In the genomic region with DNA sequence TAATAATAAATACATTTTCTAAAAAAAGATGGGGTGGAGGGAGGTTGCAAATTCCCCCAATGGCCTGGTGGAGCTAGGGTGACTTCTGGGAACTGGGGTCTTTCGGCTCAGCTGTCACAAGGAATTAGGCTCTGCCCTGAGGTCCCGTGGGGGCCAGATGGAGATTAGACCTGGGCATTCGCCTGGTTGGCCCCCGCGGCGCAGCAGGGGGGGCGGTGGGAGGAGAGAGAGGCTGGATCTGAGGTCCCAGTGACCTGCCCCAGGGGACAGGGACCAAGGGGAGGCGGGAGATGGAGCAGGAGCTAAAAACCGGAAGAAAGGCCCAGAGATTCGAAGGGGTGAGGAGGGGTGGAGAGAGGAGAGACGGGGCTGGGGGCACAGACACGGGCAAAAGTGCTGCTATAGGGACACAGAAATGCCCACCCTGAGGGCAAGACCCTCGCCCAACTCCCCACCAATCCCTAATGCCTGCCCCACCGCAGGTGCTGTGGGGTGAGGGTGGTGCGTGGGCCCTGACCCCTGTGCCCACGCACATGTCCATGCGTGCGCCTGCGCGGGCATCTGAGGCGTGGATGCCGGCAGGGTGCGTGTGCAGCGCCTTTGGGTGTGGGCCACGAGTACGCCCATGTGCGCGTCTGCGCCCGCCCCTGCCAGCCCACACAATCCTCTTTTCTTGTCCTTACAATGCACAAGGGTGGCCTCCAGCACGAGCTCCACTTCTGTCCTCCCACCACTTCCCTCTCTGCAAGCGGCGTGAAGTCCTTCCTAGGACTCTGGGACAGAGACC, we compare ENCODE assay signal across 18 cellular contexts. TPM values are rescaled to one million over a fixed set of nuclear protein-coding genes. Genes with fewer than 3 reads are reported as not detected.
DNase-seq lines count a peak whose midpoint lies in the region; ATAC-seq and TF ChIP-seq lines count a peak whose summit lies in the region.
"Had no signal": no experiment of that assay in that cellular context is flagged by ENCODE, and none has a peak within 500 bp of the region (broad histone marks: within the 10 kb centered on the region; RNA-seq: fewer than 3 reads in every experiment).

No MANE protein-coding gene starts in this region.

- no peak for TF ChIP-seq POLR2A in ovary (IDR thresholded peaks at IDR 0.05)

- intact Hi-C loops in activated CD4-positive, alpha-beta T cell treated with anti-CD3 and anti-CD28 coated beads for 36 hours (cut with DNase I, micrococcal nuclease), result loop anchor here in 1 of 2 experiments (5.0 kb wide), 2 partner anchors 637 to 1818 kb away; a partner anchor contains a TSS
- intact Hi-C loops in ovary (cut with DNase I), result no loop called here

- POLR2A ChIA-PET in HEK293 (lab: Yijun Ruan, JAX), result no interaction called here
- POLR2A ChIA-PET in activated CD4-positive, alpha-beta T cell treated with anti-CD3 and anti-CD28 coated beads for 36 hours (lab: Charles Lee), result no interaction called here

- no peak overlapping the region for H3K4me3 Mint-ChIP-seq in chondrocyte (ENCODE audit: unreplicated experiment)
- H3K4me3 Mint-ChIP-seq in stimulated activated naive CD8-positive, alpha-beta T cell treated with anti-CD3 and anti-CD28 coated beads, Interleukin-15, amount 100 ng/mL, for 72 hours, result no peak overlapping the region
- H3K4me3 Mint-ChIP-seq in activated CD4-positive, alpha-beta T cell treated with anti-CD3 and anti-CD28 coated beads for 36 hours, result no peak overlapping the region
- H3K4me3 Mint-ChIP-seq: CD14-positive monocyte, HFFc6 had no signal

- no peak for TF ChIP-seq CTCF in HEK293 (tag by site-specific recombination; IDR thresholded peaks at IDR 0.05)
- no peak for TF ChIP-seq CTCF in chondrocyte (IDR thresholded peaks at IDR 0.05)
- TF ChIP-seq CTCF in ovary (IDR thresholded peaks at IDR 0.05), result no peak

- H3K4me1 Mint-ChIP-seq in chondrocyte (ENCODE audit: low read depth), result peaks cover 14% of the 10 kb centered on the region
- peaks cover 23% of the 10 kb centered on the region for H3K4me1 Mint-ChIP-seq in stimulated activated naive CD8-positive, alpha-beta T cell treated with anti-CD3 and anti-CD28 coated beads, Interleukin-15, amount 100 ng/mL, for 72 hours
- H3K4me1 Mint-ChIP-seq in activated CD4-positive, alpha-beta T cell treated with anti-CD3 and anti-CD28 coated beads for 36 hours, result peaks cover 4% of the 10 kb centered on the region

- no peaks in the 10 kb centered on the region for H3K27me3 Mint-ChIP-seq in chondrocyte (ENCODE audit: low read depth)
- H3K27me3 Mint-ChIP-seq in stimulated activated naive CD8-positive, alpha-beta T cell treated with anti-CD3 and anti-CD28 coated beads, Interleukin-15, amount 100 ng/mL, for 72 hours, result no peaks in the 10 kb centered on the region
- peaks cover 3% of the 10 kb centered on the region for H3K27me3 Mint-ChIP-seq in activated CD4-positive, alpha-beta T cell treated with anti-CD3 and anti-CD28 coated beads for 36 hours

- H3K36me3 Mint-ChIP-seq in chondrocyte (ENCODE audit: low read depth), result no peaks in the 10 kb centered on the region
- no peaks in the 10 kb centered on the region for H3K36me3 Mint-ChIP-seq in activated CD4-positive, alpha-beta T cell treated with anti-CD3 and anti-CD28 coated beads for 36 hours (ENCODE audit: low read depth)
- H3K36me3 Mint-ChIP-seq: CD14-positive monocyte had no signal

- H3K4me3 ChIP-seq in HEK293 (ENCODE audit: low read depth, low read length) (no peak overlapping the region), ovary (no peak overlapping the region)

- H3K4me1 ChIP-seq in HEK293 (ENCODE audit: control insufficient read depth, insufficient read depth, low read length) (peaks cover 6% of the 10 kb centered on the region), ovary (ENCODE audit: insufficient read depth) (peaks cover 4% of the 10 kb centered on the region)

- WGBS in ovary, 3 donors, result 82 to 86% (median 83%) methylated on average over 33 of the region's 33 CpGs

- CTCF ChIA-PET in HEK293 (lab: Yijun Ruan, JAX), result interaction anchor here (0.6 to 5.6 kb wide), 4 partner anchors 17 to 479 kb away, joined by 3 to 44 read pairs (median 4); a partner anchor contains a TSS
- CTCF ChIA-PET in activated CD4-positive, alpha-beta T cell treated with anti-CD3 and anti-CD28 coated beads for 36 hours (lab: Charles Lee), result interaction anchor here (1.0 kb wide), 1 partner anchor 21 kb away, joined by 5 read pairs; no protein-coding TSS in a partner anchor

- peak overlapping the region; percentile 41 for H3K27ac Mint-ChIP-seq in chondrocyte (ENCODE audit: unreplicated experiment)
- no peak overlapping the region for H3K27ac Mint-ChIP-seq in stimulated activated naive CD8-positive, alpha-beta T cell treated with anti-CD3 and anti-CD28 coated beads, Interleukin-15, amount 100 ng/mL, for 72 hours
- H3K27ac Mint-ChIP-seq in activated CD4-positive, alpha-beta T cell treated with anti-CD3 and anti-CD28 coated beads for 36 hours, result no peak overlapping the region
- H3K27ac Mint-ChIP-seq: CD14-positive monocyte, HFFc6 had no signal

- H3K27ac ChIP-seq in HEK293 (ENCODE audit: extremely low read depth, low read depth, low read length), result no peak overlapping the region
- H3K27ac ChIP-seq in ovary, result no peak overlapping the region

- no peak for TF ChIP-seq EP300 in ovary (IDR thresholded peaks at IDR 0.05)

- no peaks in the 10 kb centered on the region for H3K9me3 Mint-ChIP-seq in chondrocyte (ENCODE audit: low read depth)
- no peaks in the 10 kb centered on the region for H3K9me3 Mint-ChIP-seq in stimulated activated naive CD8-positive, alpha-beta T cell treated with anti-CD3 and anti-CD28 coated beads, Interleukin-15, amount 100 ng/mL, for 72 hours
- H3K9me3 Mint-ChIP-seq in activated CD4-positive, alpha-beta T cell treated with anti-CD3 and anti-CD28 coated beads for 36 hours (ENCODE audit: low read depth), result no peaks in the 10 kb centered on the region
- H3K9me3 Mint-ChIP-seq: HFFc6 had no signal

- H3K9me3 ChIP-seq in HEK293 (ENCODE audit: control insufficient read depth, insufficient read depth, low read depth, low read length) (no peaks in the 10 kb centered on the region), ovary (no peaks in the 10 kb centered on the region)
- H3K9me3 ChIP-seq: SK-N-SH had no signal

- DNase-seq in chondrocyte (ENCODE audit: low spot score) (no peak), pons (ENCODE audit: low spot score) (peak; percentile 27), ovary (no peak)
- DNase-seq in stimulated activated naive CD8-positive, alpha-beta T cell treated with anti-CD3 and anti-CD28 coated beads, Interleukin-15, amount 100 ng/mL, for 72 hours, result no peak
- DNase-seq in activated CD4-positive, alpha-beta T cell treated with anti-CD3 and anti-CD28 coated beads for 36 hours, result no peak
- DNase-seq: Calu3, DND-41, GDM1, GOT3, HFFc6, NCI-H1436 treated with DMSO at 0.1 percent for 48 hours, NCI-H345, NCI-H526 treated with DMSO at 0.1 percent for 48 hours, SK-N-SH had no signal

- no peak for ATAC-seq in stimulated activated naive CD8-positive, alpha-beta T cell treated with anti-CD3 and anti-CD28 coated beads, Interleukin-15, amount 100 ng/mL, for 72 hours
- ATAC-seq in activated CD4-positive, alpha-beta T cell treated with anti-CD3 and anti-CD28 coated beads for 36 hours, result no peak
- ATAC-seq: Right ventricle myocardium inferior had no signal

- H3K36me3 ChIP-seq in HEK293 (ENCODE audit: control insufficient read depth in 2 of 2, insufficient read depth in 1 of 2, low read length in 2 of 2) (no peaks in the 10 kb centered on the region), ovary (no peaks in the 10 kb centered on the region)

- H3K27me3 ChIP-seq in ovary, result no peaks in the 10 kb centered on the region

TF ChIP-seq in HEK293, 187 proteins besides CTCF, POLR2A, EP300 and RAD21 (continues in another document):
- TF ChIP-seq SP2 (tag by site-specific recombination; IDR thresholded peaks at IDR 0.05), result 0 out of 2 replicates have a peak, but pooled peaks have one; percentile 13
- TF ChIP-seq ZFHX2 (tag by site-specific recombination; conservative IDR thresholded peaks at IDR 0.05), result peak; percentile 79
- no peak for TF ChIP-seq ZNF670 (tag by site-specific recombination; IDR thresholded peaks at IDR 0.05; ENCODE audit: low read depth)
- TF ChIP-seq ZNF791 (tag by site-specific recombination; IDR thresholded peaks at IDR 0.05), result no peak
- no peak for TF ChIP-seq ZNF157 (tag by site-specific recombination; IDR thresholded peaks at IDR 0.05)

RNA-seq across cellular contexts. Expression of a gene that starts 14.5 kb away (rescaled TPM):
- total RNA-seq in chondrocyte (not detected in 3 replicates), ovary (1 to 10 TPM in 1 of 7 donors, under 1 TPM in 3, not detected in 3; 0.11 to 2.6 (median 0.38) TPM)
- total RNA-seq in activated CD4-positive, alpha-beta T cell treated with anti-CD3 and anti-CD28 coated beads for 36 hours, result not detected
- not detected for polyA plus RNA-seq in ovary
- total RNA-seq: A673, HFFc6, Right ventricle myocardium inferior had no signal
- polyA plus RNA-seq: CD14-positive monocyte, SK-N-SH had no signal

RNA-seq across cellular contexts. Expression of a gene that starts 20.1 kb away (rescaled TPM):
- total RNA-seq in chondrocyte (0.54 to 0.77 TPM in 2 of 3 replicates, not detected in the other), ovary (1 to 10 TPM in 2 of 7 donors, under 1 TPM in 2, not detected in 3; 0.38 to 2.8 (median 1.3) TPM)
- total RNA-seq in activated CD4-positive, alpha-beta T cell treated with anti-CD3 and anti-CD28 coated beads for 36 hours, result under 1 TPM; 0.21 to 0.32 TPM
- polyA plus RNA-seq in ovary, result under 1 TPM in 1 of 2 donors, not detected in 1; 0.11 TPM
- total RNA-seq: HFFc6 had no signal
- polyA plus RNA-seq: CD14-positive monocyte had no signal

RNA-seq across cellular contexts. Expression of a gene that starts 26.3 kb away (rescaled TPM):
- total RNA-seq in chondrocyte (not detected in 3 replicates), ovary (1 to 10 TPM in 1 of 7 donors, under 1 TPM in 4, not detected in 2; 0.11 to 1.8 (median 0.18) TPM)
- total RNA-seq in activated CD4-positive, alpha-beta T cell treated with anti-CD3 and anti-CD28 coated beads for 36 hours, result not detected
- polyA plus RNA-seq in ovary, result under 1 TPM in 1 of 2 donors, not detected in 1; 0.04 TPM
- total RNA-seq: A673, HFFc6, Right ventricle myocardium inferior had no signal
- polyA plus RNA-seq: CD14-positive monocyte, SK-N-SH had no signal

RNA-seq across cellular contexts. Expression of a gene that starts 34.0 kb away (rescaled TPM):
- total RNA-seq in chondrocyte, result 14.8 to 19.4 TPM (median 18.4 TPM) in 3 replicates
- total RNA-seq in activated CD4-positive, alpha-beta T cell treated with anti-CD3 and anti-CD28 coated beads for 36 hours, result 10 to 100 TPM; 59.4 to 63.9 TPM
- total RNA-seq in ovary, result 10 to 100 TPM; 29.3 to 50.1 (median 39.9) TPM
- polyA plus RNA-seq in ovary, result 10 to 100 TPM in 1 of 2 donors, 1 to 10 TPM in 1; 1.2 to 39.7 TPM

RNA-seq across cellular contexts. Expression of a gene that starts 40.4 kb away (rescaled TPM):
- total RNA-seq in chondrocyte (1.2 to 1.4 TPM (median 1.3 TPM) in 3 replicates), ovary (1 to 10 TPM in 5 of 7 donors, under 1 TPM in 2; 0.24 to 3.8 (median 2.3) TPM)
- total RNA-seq in activated CD4-positive, alpha-beta T cell treated with anti-CD3 and anti-CD28 coated beads for 36 hours, result 1 to 10 TPM; 5.3 to 5.4 TPM
- polyA plus RNA-seq in ovary, result 1 to 10 TPM in 1 of 2 donors, not detected in 1; 1.6 TPM
